1 cellular context compared by ENCODE assay signal in genomic region chr16:77585379-77585778, GRCh38.
TF ChIP-seq lines count a peak whose summit lies in the region.

No MANE protein-coding gene starts in this region.

TF ChIP-seq in GM23338, 12 proteins besides CTCF, POLR2A, EP300 and RAD21 (continued from another document):
- TF ChIP-seq ZNF462 (CRISPR knock-in tag; IDR thresholded peaks at IDR 0.05) (no peak), ZNF114 (CRISPR knock-in tag; IDR thresholded peaks at IDR 0.05) (no peak), ZNF331 (CRISPR knock-in tag; IDR thresholded peaks at IDR 0.05; ENCODE audit: low read depth) (no peak), STAT1 (IDR thresholded peaks at IDR 0.05; ENCODE audit: unreplicated experiment) (no peak)
- TF ChIP-seq, protein P1, sequence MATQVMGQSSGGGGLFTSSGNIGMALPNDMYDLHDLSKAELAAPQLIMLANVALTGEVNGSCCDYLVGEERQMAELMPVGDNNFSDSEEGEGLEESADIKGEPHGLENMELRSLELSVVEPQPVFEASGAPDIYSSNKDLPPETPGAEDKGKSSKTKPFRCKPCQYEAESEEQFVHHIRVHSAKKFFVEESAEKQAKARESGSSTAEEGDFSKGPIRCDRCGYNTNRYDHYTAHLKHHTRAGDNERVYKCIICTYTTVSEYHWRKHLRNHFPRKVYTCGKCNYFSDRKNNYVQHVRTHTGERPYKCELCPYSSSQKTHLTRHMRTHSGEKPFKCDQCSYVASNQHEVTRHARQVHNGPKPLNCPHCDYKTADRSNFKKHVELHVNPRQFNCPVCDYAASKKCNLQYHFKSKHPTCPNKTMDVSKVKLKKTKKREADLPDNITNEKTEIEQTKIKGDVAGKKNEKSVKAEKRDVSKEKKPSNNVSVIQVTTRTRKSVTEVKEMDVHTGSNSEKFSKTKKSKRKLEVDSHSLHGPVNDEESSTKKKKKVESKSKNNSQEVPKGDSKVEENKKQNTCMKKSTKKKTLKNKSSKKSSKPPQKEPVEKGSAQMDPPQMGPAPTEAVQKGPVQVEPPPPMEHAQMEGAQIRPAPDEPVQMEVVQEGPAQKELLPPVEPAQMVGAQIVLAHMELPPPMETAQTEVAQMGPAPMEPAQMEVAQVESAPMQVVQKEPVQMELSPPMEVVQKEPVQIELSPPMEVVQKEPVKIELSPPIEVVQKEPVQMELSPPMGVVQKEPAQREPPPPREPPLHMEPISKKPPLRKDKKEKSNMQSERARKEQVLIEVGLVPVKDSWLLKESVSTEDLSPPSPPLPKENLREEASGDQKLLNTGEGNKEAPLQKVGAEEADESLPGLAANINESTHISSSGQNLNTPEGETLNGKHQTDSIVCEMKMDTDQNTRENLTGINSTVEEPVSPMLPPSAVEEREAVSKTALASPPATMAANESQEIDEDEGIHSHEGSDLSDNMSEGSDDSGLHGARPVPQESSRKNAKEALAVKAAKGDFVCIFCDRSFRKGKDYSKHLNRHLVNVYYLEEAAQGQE (IDR thresholded peaks at IDR 0.05; ENCODE audit: unreplicated experiment) = no peak
TF ChIP-seq in GM23338: peak in this region for 0.
